13 cellular contexts compared by ENCODE assay signal in genomic region chr12:67484788-67485480, GRCh38.
DNase-seq lines count a peak whose midpoint lies in the region; ATAC-seq and TF ChIP-seq lines count a peak whose summit lies in the region.
"Had no signal": no experiment of that assay in that cellular context is flagged by ENCODE, and none has a peak within 500 bp of the region (broad histone marks: within the 10 kb centered on the region; RNA-seq: fewer than 3 reads in every experiment).

No MANE protein-coding gene starts in this region.

- H3K4me1 ChIP-seq in OCI-LY3 (ENCODE audit: low read length) = peaks cover 34% of the 10 kb centered on the region

- H3K4me3 Mint-ChIP-seq in chondrocyte (ENCODE audit: unreplicated experiment) (no peak overlapping the region), endothelial cell (ENCODE audit: unreplicated experiment) (no peak overlapping the region)

- DNase-seq in COLO668 (lab: John Stamatoyannopoulos, UW; ENCODE audit: unreplicated experiment) = peak; percentile 45
- no peak for DNase-seq in epithelial cell of prostate (ENCODE audit: low read depth, low spot score)
- DNase-seq in chondrocyte (ENCODE audit: low spot score) = no peak
- no peak for DNase-seq in D341Med (ENCODE audit: low spot score)
- DNase-seq in AG08395 (ENCODE audit: low spot score) = no peak
- DNase-seq in endothelial cell (ENCODE audit: low spot score) = no peak
- DNase-seq: NCI-H1694; stimulated activated CD4-positive, alpha-beta T cell treated with anti-CD3 and anti-CD28 coated beads, Interleukin-12 subunit alpha, Interleukin-12 subunit beta, amount 100 ng/mL, for 4 hours; T-helper 9 cell had no signal

- H2AFZ ChIP-seq in OCI-LY3 (ENCODE audit: low read depth, low read length) = no peak overlapping the region

- peak overlapping the region; percentile 39; the same call in 1 of the 2 replicates for H3K27ac ChIP-seq in OCI-LY3 (ENCODE audit: low read length)
- peak overlapping the region; percentile 53 for H3K27ac ChIP-seq in epithelial cell of prostate

- no peak overlapping the region for H3K4me3 ChIP-seq in OCI-LY3 (ENCODE audit: low read length)

- no peaks in the 10 kb centered on the region for H4K20me1 ChIP-seq in OCI-LY3 (ENCODE audit: insufficient read depth, low read length)

- H3K9me3 Mint-ChIP-seq in chondrocyte (ENCODE audit: low read depth) = peaks cover 10% of the 10 kb centered on the region
- H3K9me3 Mint-ChIP-seq in endothelial cell (ENCODE audit: unreplicated experiment) = peaks cover 9% of the 10 kb centered on the region

- H3K4me1 Mint-ChIP-seq in chondrocyte (ENCODE audit: low read depth) = peaks cover 7% of the 10 kb centered on the region
- no peaks in the 10 kb centered on the region for H3K4me1 Mint-ChIP-seq in endothelial cell (ENCODE audit: unreplicated experiment)

- H3K4me2 ChIP-seq in OCI-LY3 (ENCODE audit: low read length) = no peak overlapping the region

- peaks cover 2% of the 10 kb centered on the region for H3K36me3 Mint-ChIP-seq in chondrocyte (ENCODE audit: low read depth)
- peaks cover 10% of the 10 kb centered on the region for H3K36me3 Mint-ChIP-seq in endothelial cell (ENCODE audit: low read depth, unreplicated experiment)

- no peak overlapping the region for H3K9ac ChIP-seq in OCI-LY3 (ENCODE audit: low read length)

- H3K27ac Mint-ChIP-seq in chondrocyte (ENCODE audit: unreplicated experiment) = no peak overlapping the region
- H3K27ac Mint-ChIP-seq in endothelial cell (ENCODE audit: unreplicated experiment) = no peak overlapping the region
- H3K27ac Mint-ChIP-seq: activated T-helper 2 cell treated with anti-CD3 and anti-CD28 coated beads, Interferon-gamma antibody, Interleukin-2, Interleukin-4, amounts not matched to agents 10 μg/mL and 5 μg/mL and 100 μg/mL, durations not matched to agents 14 hours and 24 hours and 36 hours had no signal

- H3K27me3 Mint-ChIP-seq in chondrocyte (ENCODE audit: low read depth) (no peaks in the 10 kb centered on the region), endothelial cell (ENCODE audit: unreplicated experiment) (peaks cover 3% of the 10 kb centered on the region)

- TF ChIP-seq CTCF in OCI-LY3 (IDR thresholded peaks at IDR 0.05; ENCODE audit: low read depth, low read length) (no peak), chondrocyte (IDR thresholded peaks at IDR 0.05) (no peak), endothelial cell (IDR thresholded peaks at IDR 0.05; ENCODE audit: unreplicated experiment) (no peak)

- ATAC-seq in GM18502 (IDR thresholded peaks at IDR 0.05; ENCODE audit: poor library complexity, unreplicated experiment) = peak; percentile 30
- ATAC-seq: HepG2 had no signal

- no peaks in the 10 kb centered on the region for H3K27me3 ChIP-seq in OCI-LY3 (ENCODE audit: low read depth, low read length)

- peaks cover 13% of the 10 kb centered on the region; the same call in 1 of the 2 replicates for H3K9me3 ChIP-seq in OCI-LY3 (ENCODE audit: insufficient read depth, low read length)

- H3K79me2 ChIP-seq in OCI-LY3 (ENCODE audit: low read length) = no peaks in the 10 kb centered on the region

- peaks cover 5% of the 10 kb centered on the region for H3K36me3 ChIP-seq in OCI-LY3 (replicated peaks; ENCODE audit: low read depth, low read length)
